ENCODE assay signal across 9 cellular contexts in genomic region chrX:71998836-71999509, GRCh38.
DNase-seq lines count a peak whose midpoint lies in the region; ATAC-seq, FAIRE-seq and TF ChIP-seq lines count a peak whose summit lies in the region.
"Had no signal": no experiment of that assay in that cellular context is flagged by ENCODE, and none has a peak within 500 bp of the region (broad histone marks: within the 10 kb centered on the region; RNA-seq: fewer than 3 reads in every experiment).

No MANE protein-coding gene starts in this region.

- peak; percentile 1 to 48 (median 17) for DNase-seq in CD8-positive, alpha-beta memory T cell
- DNase-seq in GM19238 (ENCODE audit: insufficient read length, low spot score) (peak; percentile 35), NOMO-1 treated with DMSO at 0.1 percent for 48 hours (lab: John Stamatoyannopoulos, UW; ENCODE audit: unreplicated experiment) (peak; percentile 20), adrenal gland (peak in 6 of 7 donors; percentile 32 to 61 (median 43))
- DNase-seq in stimulated activated naive B cell treated with anti-CD40 and anti-IgM and Interleukin-4, amounts not matched to agents 10 μg/mL and 1 μg/mL and 100 μg/mL, for 72 hours: no peak

- H3K9me3 ChIP-seq in CD8-positive, alpha-beta memory T cell (ENCODE audit: low read length): no peaks in the 10 kb centered on the region
- no peaks in the 10 kb centered on the region for H3K9me3 ChIP-seq in adrenal gland (replicated peaks in 1 of 3)
- H3K9me3 ChIP-seq: SJCRH30 had no signal

- peak overlapping the region in 1 of 7 donors; percentile 49 for H3K4me3 Mint-ChIP-seq in CD8-positive, alpha-beta memory T cell
- H3K4me3 Mint-ChIP-seq in stimulated activated naive B cell treated with anti-CD40 and anti-IgM and Interleukin-4, amounts not matched to agents 10 μg/mL and 1 μg/mL and 100 μg/mL, for 72 hours: no peak overlapping the region

- peaks cover 7 to 19% (median 9%) of the 10 kb centered on the region in 3 donors for H3K4me1 Mint-ChIP-seq in CD8-positive, alpha-beta memory T cell
- peaks cover 0 to 5% of the 10 kb centered on the region in 2 donors for H3K4me1 Mint-ChIP-seq in stimulated activated naive B cell treated with anti-CD40 and anti-IgM and Interleukin-4, amounts not matched to agents 10 μg/mL and 1 μg/mL and 100 μg/mL, for 72 hours

- peak overlapping the region in 2 of 8 donors; percentile 17 to 40 for H3K27ac Mint-ChIP-seq in CD8-positive, alpha-beta memory T cell
- no peak overlapping the region for H3K27ac Mint-ChIP-seq in stimulated activated naive B cell treated with anti-CD40 and anti-IgM and Interleukin-4, amounts not matched to agents 10 μg/mL and 1 μg/mL and 100 μg/mL, for 72 hours

- peaks cover under 1% of the 10 kb centered on the region for H3K4me1 ChIP-seq in CD8-positive, alpha-beta memory T cell (ENCODE audit: insufficient read depth, low read length)
- H3K4me1 ChIP-seq in adrenal gland (replicated peaks in 1 of 2): no peaks in the 10 kb centered on the region

- intact Hi-C loops in adrenal gland (cut with DNase I): no loop called here

- H3K36me3 Mint-ChIP-seq in CD8-positive, alpha-beta memory T cell: no peaks in the 10 kb centered on the region
- H3K36me3 Mint-ChIP-seq in stimulated activated naive B cell treated with anti-CD40 and anti-IgM and Interleukin-4, amounts not matched to agents 10 μg/mL and 1 μg/mL and 100 μg/mL, for 72 hours: no peaks in the 10 kb centered on the region

- H3K27me3 Mint-ChIP-seq in CD8-positive, alpha-beta memory T cell: peaks cover 5 to 16% of the 10 kb centered on the region in 2 donors
- H3K27me3 Mint-ChIP-seq in stimulated activated naive B cell treated with anti-CD40 and anti-IgM and Interleukin-4, amounts not matched to agents 10 μg/mL and 1 μg/mL and 100 μg/mL, for 72 hours: peaks cover 13 to 27% of the 10 kb centered on the region in 2 donors

- H3K36me3 ChIP-seq in CD8-positive, alpha-beta memory T cell (ENCODE audit: insufficient read depth, low read length): no peaks in the 10 kb centered on the region
- no peaks in the 10 kb centered on the region for H3K36me3 ChIP-seq in adrenal gland (replicated peaks in 1 of 2)
- H3K36me3 ChIP-seq: SJCRH30 had no signal

- WGBS in adrenal gland, 4 donors: 8 to 17% (median 15%) methylated on average over 6 of the region's 6 CpGs

- H3K4me3 ChIP-seq in CD8-positive, alpha-beta memory T cell (ENCODE audit: low read length): no peak overlapping the region
- no peak overlapping the region for H3K4me3 ChIP-seq in adrenal gland
- H3K4me3 ChIP-seq: SJCRH30 had no signal

- TF ChIP-seq CTCF in adrenal gland (IDR thresholded peaks at IDR 0.05): peak; percentile 33 to 63 (median 56)

- ATAC-seq in stimulated activated naive B cell treated with anti-CD40 and anti-IgM and Interleukin-4, amounts not matched to agents 10 μg/mL and 1 μg/mL and 100 μg/mL, for 72 hours (replicated peaks): peak; percentile 64 to 85
- no peak for ATAC-seq in HG03460 (IDR thresholded peaks at IDR 0.05; ENCODE audit: unreplicated experiment)
- no peak for ATAC-seq in GM21576 (IDR thresholded peaks at IDR 0.05; ENCODE audit: unreplicated experiment)

- POLR2A ChIA-PET in CD8-positive, alpha-beta memory T cell (lab: Charles Lee): interaction anchor here (1.1 kb wide), 1 partner anchor 133 kb away, joined by 5 read pairs; the partner anchor contains the start of gene RTL5

- CTCF ChIA-PET in CD8-positive, alpha-beta memory T cell (lab: Charles Lee): interaction anchor here (0.7 to 6.5 kb wide), 12 partner anchors 12 to 246 kb away, joined by 3 to 34 read pairs (median 4); partner anchors contain the start of genes NHSL2 and RTL5

- H3K27me3 ChIP-seq in CD8-positive, alpha-beta memory T cell (ENCODE audit: insufficient read depth, low read length, poor library complexity, severe bottlenecking): no peaks in the 10 kb centered on the region
- peaks cover 18% of the 10 kb centered on the region for H3K27me3 ChIP-seq in adrenal gland
- H3K27me3 ChIP-seq: SJCRH30 had no signal

- FAIRE-seq in islet of Langerhans (lab: Jason Lieb, UNC): peak; percentile 27

- H3K9me3 Mint-ChIP-seq in CD8-positive, alpha-beta memory T cell: no peaks in the 10 kb centered on the region
- H3K9me3 Mint-ChIP-seq in stimulated activated naive B cell treated with anti-CD40 and anti-IgM and Interleukin-4, amounts not matched to agents 10 μg/mL and 1 μg/mL and 100 μg/mL, for 72 hours: no peaks in the 10 kb centered on the region

- TF ChIP-seq POLR2A in adrenal gland (IDR thresholded peaks at IDR 0.05): no peak

- H3K27ac ChIP-seq in CD8-positive, alpha-beta memory T cell (ENCODE audit: low read depth, low read length): no peak overlapping the region
- H3K27ac ChIP-seq in adrenal gland: no peak overlapping the region
- H3K27ac ChIP-seq: SJCRH30 had no signal

Comparison
In these comparisons a context has a peak if more than half of its experiments do, and no peak if none do; other contexts are left out.
1. ATAC-seq: peak in stimulated activated naive B cell treated with anti-CD40 and anti-IgM and Interleukin-4, amounts not matched to agents 10 μg/mL and 1 μg/mL and 100 μg/mL, for 72 hours (2 of 2); none in HG03460 (single experiment) and GM21576 (single experiment).